In the genomic region with DNA sequence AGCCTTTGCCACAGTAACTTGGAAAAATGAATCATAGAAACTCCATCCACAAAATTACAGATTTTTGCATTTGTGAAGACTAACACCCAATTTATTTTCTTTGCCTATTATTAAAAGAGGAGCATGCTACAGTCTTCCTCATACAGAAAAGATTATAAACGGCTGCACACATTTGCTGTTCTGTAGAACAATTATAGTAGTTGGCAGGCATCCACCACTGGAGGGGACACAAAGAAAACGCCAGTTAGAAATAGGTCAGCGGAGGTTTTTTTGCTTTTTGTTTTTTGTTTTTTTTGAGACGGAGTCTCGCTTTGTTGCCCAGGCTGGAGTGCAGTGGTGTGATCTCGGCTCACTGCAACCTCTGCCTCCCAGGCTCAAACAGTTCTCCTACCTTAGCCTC, we compare ENCODE assay signal across 2 cellular contexts.
TF ChIP-seq lines count a peak whose summit lies in the region.

No MANE protein-coding gene starts in this region.

TF ChIP-seq in SK-N-SH, 30 proteins besides CTCF, POLR2A, EP300 and RAD21 (continued from another document):
- TF ChIP-seq, protein P1, sequence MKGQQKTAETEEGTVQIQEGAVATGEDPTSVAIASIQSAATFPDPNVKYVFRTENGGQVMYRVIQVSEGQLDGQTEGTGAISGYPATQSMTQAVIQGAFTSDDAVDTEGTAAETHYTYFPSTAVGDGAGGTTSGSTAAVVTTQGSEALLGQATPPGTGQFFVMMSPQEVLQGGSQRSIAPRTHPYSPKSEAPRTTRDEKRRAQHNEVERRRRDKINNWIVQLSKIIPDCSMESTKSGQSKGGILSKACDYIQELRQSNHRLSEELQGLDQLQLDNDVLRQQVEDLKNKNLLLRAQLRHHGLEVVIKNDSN (IDR thresholded peaks at IDR 0.05; ENCODE audit: borderline replicate concordance, low read depth): no peak
- TF ChIP-seq GATA2 (CRISPR knock-in tag; IDR thresholded peaks at IDR 0.05) (no peak), POLR2AphosphoS5 (IDR thresholded peaks at IDR 0.05; ENCODE audit: low read depth, low read length) (no peak), TEAD4 (IDR thresholded peaks at IDR 0.05; ENCODE audit: borderline replicate concordance, insufficient read depth) (no peak), NRF1 (IDR thresholded peaks at IDR 0.05; ENCODE audit: low read depth, low read length) (no peak)
TF ChIP-seq in SK-N-SH: peak in this region for 0.

TF ChIP-seq in SK-N-SH treated with all-trans-retinoic acid at 6 μM for 48 hours, 23 proteins besides CTCF, POLR2A, EP300 and RAD21 (continued from another document):
- TF ChIP-seq, protein P2, sequence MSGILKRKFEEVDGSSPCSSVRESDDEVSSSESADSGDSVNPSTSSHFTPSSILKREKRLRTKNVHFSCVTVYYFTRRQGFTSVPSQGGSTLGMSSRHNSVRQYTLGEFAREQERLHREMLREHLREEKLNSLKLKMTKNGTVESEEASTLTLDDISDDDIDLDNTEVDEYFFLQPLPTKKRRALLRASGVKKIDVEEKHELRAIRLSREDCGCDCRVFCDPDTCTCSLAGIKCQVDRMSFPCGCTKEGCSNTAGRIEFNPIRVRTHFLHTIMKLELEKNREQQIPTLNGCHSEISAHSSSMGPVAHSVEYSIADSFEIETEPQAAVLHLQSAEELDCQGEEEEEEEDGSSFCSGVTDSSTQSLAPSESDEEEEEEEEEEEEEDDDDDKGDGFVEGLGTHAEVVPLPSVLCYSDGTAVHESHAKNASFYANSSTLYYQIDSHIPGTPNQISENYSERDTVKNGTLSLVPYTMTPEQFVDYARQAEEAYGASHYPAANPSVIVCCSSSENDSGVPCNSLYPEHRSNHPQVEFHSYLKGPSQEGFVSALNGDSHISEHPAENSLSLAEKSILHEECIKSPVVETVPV (CRISPR knock-in tag; IDR thresholded peaks at IDR 0.05): no peak
- TF ChIP-seq, protein P3, sequence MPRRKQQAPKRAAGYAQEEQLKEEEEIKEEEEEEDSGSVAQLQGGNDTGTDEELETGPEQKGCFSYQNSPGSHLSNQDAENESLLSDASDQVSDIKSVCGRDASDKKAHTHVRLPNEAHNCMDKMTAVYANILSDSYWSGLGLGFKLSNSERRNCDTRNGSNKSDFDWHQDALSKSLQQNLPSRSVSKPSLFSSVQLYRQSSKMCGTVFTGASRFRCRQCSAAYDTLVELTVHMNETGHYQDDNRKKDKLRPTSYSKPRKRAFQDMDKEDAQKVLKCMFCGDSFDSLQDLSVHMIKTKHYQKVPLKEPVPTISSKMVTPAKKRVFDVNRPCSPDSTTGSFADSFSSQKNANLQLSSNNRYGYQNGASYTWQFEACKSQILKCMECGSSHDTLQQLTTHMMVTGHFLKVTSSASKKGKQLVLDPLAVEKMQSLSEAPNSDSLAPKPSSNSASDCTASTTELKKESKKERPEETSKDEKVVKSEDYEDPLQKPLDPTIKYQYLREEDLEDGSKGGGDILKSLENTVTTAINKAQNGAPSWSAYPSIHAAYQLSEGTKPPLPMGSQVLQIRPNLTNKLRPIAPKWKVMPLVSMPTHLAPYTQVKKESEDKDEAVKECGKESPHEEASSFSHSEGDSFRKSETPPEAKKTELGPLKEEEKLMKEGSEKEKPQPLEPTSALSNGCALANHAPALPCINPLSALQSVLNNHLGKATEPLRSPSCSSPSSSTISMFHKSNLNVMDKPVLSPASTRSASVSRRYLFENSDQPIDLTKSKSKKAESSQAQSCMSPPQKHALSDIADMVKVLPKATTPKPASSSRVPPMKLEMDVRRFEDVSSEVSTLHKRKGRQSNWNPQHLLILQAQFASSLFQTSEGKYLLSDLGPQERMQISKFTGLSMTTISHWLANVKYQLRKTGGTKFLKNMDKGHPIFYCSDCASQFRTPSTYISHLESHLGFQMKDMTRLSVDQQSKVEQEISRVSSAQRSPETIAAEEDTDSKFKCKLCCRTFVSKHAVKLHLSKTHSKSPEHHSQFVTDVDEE (CRISPR knock-in tag; IDR thresholded peaks at IDR 0.05): no peak
- TF ChIP-seq GLIS3 (CRISPR knock-in tag; IDR thresholded peaks at IDR 0.05) (no peak), CSDC2 (CRISPR knock-in tag; IDR thresholded peaks at IDR 0.05) (no peak), TCF4 (CRISPR knock-in tag; IDR thresholded peaks at IDR 0.05; ENCODE audit: borderline replicate concordance) (no peak), PPARA (CRISPR knock-in tag; IDR thresholded peaks at IDR 0.05; ENCODE audit: borderline replicate concordance) (no peak), ZNF70 (CRISPR knock-in tag; IDR thresholded peaks at IDR 0.05) (no peak), ZNF565 (CRISPR knock-in tag; conservative IDR thresholded peaks at IDR 0.05; ENCODE audit: low read depth) (no peak), ZC3H10 (CRISPR knock-in tag; IDR thresholded peaks at IDR 0.05) (no peak), BACH2 (CRISPR knock-in tag; IDR thresholded peaks at IDR 0.05; ENCODE audit: borderline replicate concordance) (no peak)
- TF ChIP-seq, protein P4, sequence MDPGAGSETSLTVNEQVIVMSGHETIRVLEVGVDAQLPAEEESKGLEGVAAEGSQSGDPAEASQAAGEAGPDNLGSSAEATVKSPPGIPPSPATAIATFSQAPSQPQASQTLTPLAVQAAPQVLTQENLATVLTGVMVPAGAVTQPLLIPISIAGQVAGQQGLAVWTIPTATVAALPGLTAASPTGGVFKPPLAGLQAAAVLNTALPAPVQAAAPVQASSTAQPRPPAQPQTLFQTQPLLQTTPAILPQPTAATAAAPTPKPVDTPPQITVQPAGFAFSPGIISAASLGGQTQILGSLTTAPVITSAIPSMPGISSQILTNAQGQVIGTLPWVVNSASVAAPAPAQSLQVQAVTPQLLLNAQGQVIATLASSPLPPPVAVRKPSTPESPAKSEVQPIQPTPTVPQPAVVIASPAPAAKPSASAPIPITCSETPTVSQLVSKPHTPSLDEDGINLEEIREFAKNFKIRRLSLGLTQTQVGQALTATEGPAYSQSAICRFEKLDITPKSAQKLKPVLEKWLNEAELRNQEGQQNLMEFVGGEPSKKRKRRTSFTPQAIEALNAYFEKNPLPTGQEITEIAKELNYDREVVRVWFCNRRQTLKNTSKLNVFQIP (CRISPR knock-in tag; IDR thresholded peaks at IDR 0.05; ENCODE audit: borderline replicate concordance, low read depth): no peak
- TF ChIP-seq, protein P5, sequence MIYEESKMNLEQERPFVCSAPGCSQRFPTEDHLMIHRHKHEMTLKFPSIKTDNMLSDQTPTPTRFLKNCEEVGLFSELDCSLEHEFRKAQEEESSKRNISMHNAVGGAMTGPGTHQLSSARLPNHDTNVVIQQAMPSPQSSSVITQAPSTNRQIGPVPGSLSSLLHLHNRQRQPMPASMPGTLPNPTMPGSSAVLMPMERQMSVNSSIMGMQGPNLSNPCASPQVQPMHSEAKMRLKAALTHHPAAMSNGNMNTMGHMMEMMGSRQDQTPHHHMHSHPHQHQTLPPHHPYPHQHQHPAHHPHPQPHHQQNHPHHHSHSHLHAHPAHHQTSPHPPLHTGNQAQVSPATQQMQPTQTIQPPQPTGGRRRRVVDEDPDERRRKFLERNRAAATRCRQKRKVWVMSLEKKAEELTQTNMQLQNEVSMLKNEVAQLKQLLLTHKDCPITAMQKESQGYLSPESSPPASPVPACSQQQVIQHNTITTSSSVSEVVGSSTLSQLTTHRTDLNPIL (CRISPR knock-in tag; IDR thresholded peaks at IDR 0.05; ENCODE audit: low read depth): no peak
